Comparison of ENCODE assay signal across 1 cellular context in the genomic region with DNA sequence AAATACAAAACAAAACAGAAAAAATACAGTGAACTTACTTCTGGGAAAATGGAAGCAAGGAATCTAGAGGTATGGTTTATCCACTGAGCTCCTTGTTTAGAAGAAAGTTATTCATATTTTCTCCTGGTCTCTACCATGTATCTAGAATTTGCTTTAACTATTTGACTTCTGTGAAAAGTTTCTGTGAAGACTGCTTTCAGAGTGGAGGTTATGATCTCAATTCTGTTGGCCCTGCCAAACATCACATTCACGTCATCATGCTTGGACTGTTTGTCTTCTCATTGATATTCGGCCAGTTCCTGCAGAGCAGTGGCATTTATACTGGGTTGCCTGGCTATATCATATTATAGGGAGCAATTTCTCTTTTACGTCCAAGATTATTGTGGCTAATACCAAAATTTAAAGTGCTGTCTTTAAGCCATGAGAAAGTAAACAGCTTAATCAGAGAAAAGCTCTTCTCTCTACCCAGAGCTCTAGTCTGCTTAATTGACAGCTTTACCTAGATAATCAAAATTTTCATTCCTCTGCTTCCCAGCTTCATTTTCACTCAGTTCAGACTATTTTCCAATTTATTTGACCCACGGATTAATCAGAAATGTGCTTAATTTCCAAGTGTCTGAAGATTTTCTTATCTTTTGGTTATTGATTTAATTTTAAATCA.
TF ChIP-seq lines count a peak whose summit lies in the region.

A gene with protein sequence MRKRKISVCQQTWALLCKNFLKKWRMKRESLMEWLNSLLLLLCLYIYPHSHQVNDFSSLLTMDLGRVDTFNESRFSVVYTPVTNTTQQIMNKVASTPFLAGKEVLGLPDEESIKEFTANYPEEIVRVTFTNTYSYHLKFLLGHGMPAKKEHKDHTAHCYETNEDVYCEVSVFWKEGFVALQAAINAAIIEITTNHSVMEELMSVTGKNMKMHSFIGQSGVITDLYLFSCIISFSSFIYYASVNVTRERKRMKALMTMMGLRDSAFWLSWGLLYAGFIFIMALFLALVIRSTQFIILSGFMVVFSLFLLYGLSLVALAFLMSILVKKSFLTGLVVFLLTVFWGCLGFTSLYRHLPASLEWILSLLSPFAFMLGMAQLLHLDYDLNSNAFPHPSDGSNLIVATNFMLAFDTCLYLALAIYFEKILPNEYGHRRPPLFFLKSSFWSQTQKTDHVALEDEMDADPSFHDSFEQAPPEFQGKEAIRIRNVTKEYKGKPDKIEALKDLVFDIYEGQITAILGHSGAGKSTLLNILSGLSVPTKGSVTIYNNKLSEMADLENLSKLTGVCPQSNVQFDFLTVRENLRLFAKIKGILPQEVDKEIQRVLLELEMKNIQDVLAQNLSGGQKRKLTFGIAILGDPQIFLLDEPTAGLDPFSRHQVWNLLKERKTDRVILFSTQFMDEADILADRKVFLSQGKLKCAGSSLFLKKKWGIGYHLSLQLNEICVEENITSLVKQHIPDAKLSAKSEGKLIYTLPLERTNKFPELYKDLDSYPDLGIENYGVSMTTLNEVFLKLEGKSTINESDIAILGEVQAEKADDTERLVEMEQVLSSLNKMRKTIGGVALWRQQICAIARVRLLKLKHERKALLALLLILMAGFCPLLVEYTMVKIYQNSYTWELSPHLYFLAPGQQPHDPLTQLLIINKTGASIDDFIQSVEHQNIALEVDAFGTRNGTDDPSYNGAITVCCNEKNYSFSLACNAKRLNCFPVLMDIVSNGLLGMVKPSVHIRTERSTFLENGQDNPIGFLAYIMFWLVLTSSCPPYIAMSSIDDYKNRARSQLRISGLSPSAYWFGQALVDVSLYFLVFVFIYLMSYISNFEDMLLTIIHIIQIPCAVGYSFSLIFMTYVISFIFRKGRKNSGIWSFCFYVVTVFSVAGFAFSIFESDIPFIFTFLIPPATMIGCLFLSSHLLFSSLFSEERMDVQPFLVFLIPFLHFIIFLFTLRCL (N-terminal part only) (minus strand): TSS at position 212 of the 661 bp plus-strand sequence. CDS start 13,358 bp downstream, outside the sequence.

TF ChIP-seq in SK-N-SH treated with all-trans-retinoic acid at 6 μM for 48 hours, 23 proteins besides CTCF, POLR2A, EP300 and RAD21 (continued from another document):
- TF ChIP-seq, protein P1, sequence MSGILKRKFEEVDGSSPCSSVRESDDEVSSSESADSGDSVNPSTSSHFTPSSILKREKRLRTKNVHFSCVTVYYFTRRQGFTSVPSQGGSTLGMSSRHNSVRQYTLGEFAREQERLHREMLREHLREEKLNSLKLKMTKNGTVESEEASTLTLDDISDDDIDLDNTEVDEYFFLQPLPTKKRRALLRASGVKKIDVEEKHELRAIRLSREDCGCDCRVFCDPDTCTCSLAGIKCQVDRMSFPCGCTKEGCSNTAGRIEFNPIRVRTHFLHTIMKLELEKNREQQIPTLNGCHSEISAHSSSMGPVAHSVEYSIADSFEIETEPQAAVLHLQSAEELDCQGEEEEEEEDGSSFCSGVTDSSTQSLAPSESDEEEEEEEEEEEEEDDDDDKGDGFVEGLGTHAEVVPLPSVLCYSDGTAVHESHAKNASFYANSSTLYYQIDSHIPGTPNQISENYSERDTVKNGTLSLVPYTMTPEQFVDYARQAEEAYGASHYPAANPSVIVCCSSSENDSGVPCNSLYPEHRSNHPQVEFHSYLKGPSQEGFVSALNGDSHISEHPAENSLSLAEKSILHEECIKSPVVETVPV (CRISPR knock-in tag; IDR thresholded peaks at IDR 0.05): no peak
- TF ChIP-seq, protein P2, sequence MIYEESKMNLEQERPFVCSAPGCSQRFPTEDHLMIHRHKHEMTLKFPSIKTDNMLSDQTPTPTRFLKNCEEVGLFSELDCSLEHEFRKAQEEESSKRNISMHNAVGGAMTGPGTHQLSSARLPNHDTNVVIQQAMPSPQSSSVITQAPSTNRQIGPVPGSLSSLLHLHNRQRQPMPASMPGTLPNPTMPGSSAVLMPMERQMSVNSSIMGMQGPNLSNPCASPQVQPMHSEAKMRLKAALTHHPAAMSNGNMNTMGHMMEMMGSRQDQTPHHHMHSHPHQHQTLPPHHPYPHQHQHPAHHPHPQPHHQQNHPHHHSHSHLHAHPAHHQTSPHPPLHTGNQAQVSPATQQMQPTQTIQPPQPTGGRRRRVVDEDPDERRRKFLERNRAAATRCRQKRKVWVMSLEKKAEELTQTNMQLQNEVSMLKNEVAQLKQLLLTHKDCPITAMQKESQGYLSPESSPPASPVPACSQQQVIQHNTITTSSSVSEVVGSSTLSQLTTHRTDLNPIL (CRISPR knock-in tag; IDR thresholded peaks at IDR 0.05; ENCODE audit: low read depth): no peak
- TF ChIP-seq ZNF70 (CRISPR knock-in tag; IDR thresholded peaks at IDR 0.05) (no peak), ISL1 (CRISPR knock-in tag; IDR thresholded peaks at IDR 0.05) (no peak), TCF4 (CRISPR knock-in tag; IDR thresholded peaks at IDR 0.05; ENCODE audit: borderline replicate concordance) (no peak), TOX (CRISPR knock-in tag; IDR thresholded peaks at IDR 0.05; ENCODE audit: borderline replicate concordance) (no peak), RARB (CRISPR knock-in tag; IDR thresholded peaks at IDR 0.05) (no peak), ARNTL (CRISPR knock-in tag; IDR thresholded peaks at IDR 0.05; ENCODE audit: borderline replicate concordance, low read depth) (no peak), ZFP30 (CRISPR knock-in tag; IDR thresholded peaks at IDR 0.05) (no peak)
- TF ChIP-seq, protein P3, sequence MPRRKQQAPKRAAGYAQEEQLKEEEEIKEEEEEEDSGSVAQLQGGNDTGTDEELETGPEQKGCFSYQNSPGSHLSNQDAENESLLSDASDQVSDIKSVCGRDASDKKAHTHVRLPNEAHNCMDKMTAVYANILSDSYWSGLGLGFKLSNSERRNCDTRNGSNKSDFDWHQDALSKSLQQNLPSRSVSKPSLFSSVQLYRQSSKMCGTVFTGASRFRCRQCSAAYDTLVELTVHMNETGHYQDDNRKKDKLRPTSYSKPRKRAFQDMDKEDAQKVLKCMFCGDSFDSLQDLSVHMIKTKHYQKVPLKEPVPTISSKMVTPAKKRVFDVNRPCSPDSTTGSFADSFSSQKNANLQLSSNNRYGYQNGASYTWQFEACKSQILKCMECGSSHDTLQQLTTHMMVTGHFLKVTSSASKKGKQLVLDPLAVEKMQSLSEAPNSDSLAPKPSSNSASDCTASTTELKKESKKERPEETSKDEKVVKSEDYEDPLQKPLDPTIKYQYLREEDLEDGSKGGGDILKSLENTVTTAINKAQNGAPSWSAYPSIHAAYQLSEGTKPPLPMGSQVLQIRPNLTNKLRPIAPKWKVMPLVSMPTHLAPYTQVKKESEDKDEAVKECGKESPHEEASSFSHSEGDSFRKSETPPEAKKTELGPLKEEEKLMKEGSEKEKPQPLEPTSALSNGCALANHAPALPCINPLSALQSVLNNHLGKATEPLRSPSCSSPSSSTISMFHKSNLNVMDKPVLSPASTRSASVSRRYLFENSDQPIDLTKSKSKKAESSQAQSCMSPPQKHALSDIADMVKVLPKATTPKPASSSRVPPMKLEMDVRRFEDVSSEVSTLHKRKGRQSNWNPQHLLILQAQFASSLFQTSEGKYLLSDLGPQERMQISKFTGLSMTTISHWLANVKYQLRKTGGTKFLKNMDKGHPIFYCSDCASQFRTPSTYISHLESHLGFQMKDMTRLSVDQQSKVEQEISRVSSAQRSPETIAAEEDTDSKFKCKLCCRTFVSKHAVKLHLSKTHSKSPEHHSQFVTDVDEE (CRISPR knock-in tag; IDR thresholded peaks at IDR 0.05): no peak
